ENCODE assay signal across 15 cellular contexts in the genomic region with DNA sequence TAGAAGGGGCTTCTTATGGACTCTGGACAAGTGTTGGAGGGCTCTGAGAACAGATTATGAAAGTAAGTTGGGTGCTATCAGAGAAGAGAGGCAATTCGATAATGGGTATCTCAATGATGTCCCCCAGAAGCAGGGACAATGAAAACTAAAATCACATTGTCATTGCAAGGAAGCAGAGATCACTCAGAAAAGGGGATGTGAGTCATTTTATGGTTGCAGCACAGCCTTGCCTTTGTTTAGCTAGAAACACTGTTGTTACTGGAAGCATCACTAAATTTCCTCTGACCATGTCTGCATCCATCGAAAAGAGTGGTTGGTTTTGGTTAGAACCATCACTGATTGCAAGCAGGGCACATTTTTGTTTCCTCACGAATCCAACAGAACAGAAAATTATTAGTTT.
DNase-seq lines count a peak whose midpoint lies in the region; ATAC-seq lines count a peak whose summit lies in the region.
"Had no signal": no experiment of that assay in that cellular context is flagged by ENCODE, and none has a peak within 500 bp of the region (broad histone marks: within the 10 kb centered on the region; RNA-seq: fewer than 3 reads in every experiment).

No MANE protein-coding gene starts in this region.

- H3K27ac Mint-ChIP-seq in immature natural killer cell: no peak overlapping the region
- H3K27ac Mint-ChIP-seq: activated naive CD4-positive, alpha-beta T cell treated with anti-CD3 and anti-CD28 coated beads, Interleukin-2, amount 50 U/mL, for 24 hours; stimulated activated effector memory CD8-positive, alpha-beta T cell treated with anti-CD3 and anti-CD28 coated beads, Interleukin-12 subunit alpha, Interleukin-12 subunit beta, amount 100 ng/mL, for 72 hours had no signal

- peak; percentile 57 for ATAC-seq in GM18858 (IDR thresholded peaks at IDR 0.05; ENCODE audit: unreplicated experiment)
- peak; percentile 51 for ATAC-seq in HG02610 (IDR thresholded peaks at IDR 0.05; ENCODE audit: unreplicated experiment)
- peak; percentile 65 for ATAC-seq in HG03565 (IDR thresholded peaks at IDR 0.05; ENCODE audit: unreplicated experiment)
- ATAC-seq in GM19467 (IDR thresholded peaks at IDR 0.05; ENCODE audit: unreplicated experiment): no peak
- ATAC-seq: stimulated activated effector memory CD8-positive, alpha-beta T cell treated with anti-CD3 and anti-CD28 coated beads, Interleukin-12 subunit alpha, Interleukin-12 subunit beta, amount 100 ng/mL, for 72 hours had no signal

- H3K9me3 Mint-ChIP-seq in immature natural killer cell: peaks cover 0 to 16% (median 6%) of the 10 kb centered on the region in 6 donors

- DNase-seq in dermis microvascular lymphatic vessel endothelial cell (ENCODE audit: low read depth in 2 of 2) (peak; percentile 39 to 64), KBM-7 (no peak), NCI-H146 (lab: John Stamatoyannopoulos, UW) (no peak), immature natural killer cell (no peak)
- DNase-seq: AML-193, Calu3, MG63, NCI-H187 treated with DMSO at 0.1 percent for 48 hours, NCI-H446 treated with DMSO at 0.1 percent for 48 hours had no signal

- H3K27me3 Mint-ChIP-seq in immature natural killer cell (ENCODE audit: low read depth in 3 of 3): no peaks in the 10 kb centered on the region
- H3K27me3 Mint-ChIP-seq: activated naive CD4-positive, alpha-beta T cell treated with anti-CD3 and anti-CD28 coated beads, Interleukin-2, amount 50 U/mL, for 24 hours had no signal

- in situ Hi-C loops in KBM-7 (cut with MboI; ENCODE audit: low pct_unique_long_range_greater_than_20kb, low sequenced_read_pairs): no loop called here

- H3K4me3 Mint-ChIP-seq in immature natural killer cell: no peak overlapping the region
- H3K4me3 Mint-ChIP-seq: activated naive CD4-positive, alpha-beta T cell treated with anti-CD3 and anti-CD28 coated beads, Interleukin-2, amount 50 U/mL, for 24 hours; stimulated activated effector memory CD8-positive, alpha-beta T cell treated with anti-CD3 and anti-CD28 coated beads, Interleukin-12 subunit alpha, Interleukin-12 subunit beta, amount 100 ng/mL, for 72 hours had no signal

- H3K36me3 Mint-ChIP-seq in immature natural killer cell: no peaks in the 10 kb centered on the region
- H3K36me3 Mint-ChIP-seq: activated naive CD4-positive, alpha-beta T cell treated with anti-CD3 and anti-CD28 coated beads, Interleukin-2, amount 50 U/mL, for 24 hours; stimulated activated effector memory CD8-positive, alpha-beta T cell treated with anti-CD3 and anti-CD28 coated beads, Interleukin-12 subunit alpha, Interleukin-12 subunit beta, amount 100 ng/mL, for 72 hours had no signal

- H3K4me1 Mint-ChIP-seq in immature natural killer cell: no peaks in the 10 kb centered on the region
- H3K4me1 Mint-ChIP-seq: activated naive CD4-positive, alpha-beta T cell treated with anti-CD3 and anti-CD28 coated beads, Interleukin-2, amount 50 U/mL, for 24 hours; stimulated activated effector memory CD8-positive, alpha-beta T cell treated with anti-CD3 and anti-CD28 coated beads, Interleukin-12 subunit alpha, Interleukin-12 subunit beta, amount 100 ng/mL, for 72 hours had no signal

Comparison
In these comparisons a context has a peak if more than half of its experiments do, and no peak if none do; other contexts are left out.
1. DNase-seq: peak in dermis microvascular lymphatic vessel endothelial cell (2 of 2); none in KBM-7 (single experiment), NCI-H146 (single experiment) and immature natural killer cell (0 of 3).